Comparison of ENCODE assay signal across 22 cellular contexts in the genomic region with DNA sequence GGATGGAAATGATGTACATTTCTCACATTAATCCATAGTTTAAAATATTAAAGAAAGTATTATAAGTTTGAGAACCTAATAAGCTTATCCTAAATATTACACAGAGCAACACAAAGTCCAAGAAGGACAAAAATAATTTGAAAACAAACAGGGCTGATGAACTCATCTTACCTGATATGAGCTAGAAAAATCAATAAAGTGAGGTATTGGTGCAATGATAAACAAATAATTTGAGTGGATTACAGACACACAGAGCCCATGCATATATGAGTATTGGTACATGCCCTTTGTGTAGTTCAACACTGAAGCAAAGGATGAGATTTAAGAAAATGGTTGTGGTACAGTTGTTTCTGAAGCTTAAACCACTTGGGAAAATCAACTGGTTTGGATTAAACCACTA.
DNase-seq lines count a peak whose midpoint lies in the region; ATAC-seq and TF ChIP-seq lines count a peak whose summit lies in the region.
"Had no signal": no experiment of that assay in that cellular context is flagged by ENCODE, and none has a peak within 500 bp of the region (broad histone marks: within the 10 kb centered on the region; RNA-seq: fewer than 3 reads in every experiment).

No MANE protein-coding gene starts in this region.

- DNase-seq in HuH-7.5 (ENCODE audit: low spot score) (peak; percentile 14), left lobe of liver (ENCODE audit: low spot score) (no peak), osteoblast (ENCODE audit: insufficient read length, low spot score, missing footprints) (peak; percentile 8), activated gamma-delta T cell treated with Interleukin-2 at 50 U/mL for 16 hours (no peak)
- DNase-seq: 8988T; ACHN; BE2C; C1 segment of cervical spinal cord; CD4-positive, alpha-beta memory T cell; CD4-positive, CD25-positive, alpha-beta regulatory T cell; CD8-positive, alpha-beta memory T cell; COR-L47; DMS 273 treated with DMSO at 0.1 percent for 48 hours; DMS153; DMS53; DMS79; DND-41; EL; GDM1 had no signal

- no peak overlapping the region for H2AFZ ChIP-seq in osteoblast (ENCODE audit: low read length)

- no peaks in the 10 kb centered on the region for H3K27me3 ChIP-seq in osteoblast (ENCODE audit: insufficient read depth, low read length)
- H3K27me3 ChIP-seq: BE2C, BLaER1 had no signal

- H3K4me2 ChIP-seq in osteoblast (ENCODE audit: insufficient read depth, low read length) = no peak overlapping the region
- H3K4me2 ChIP-seq: BLaER1 had no signal

- no peaks in the 10 kb centered on the region for H3K79me2 ChIP-seq in osteoblast (ENCODE audit: insufficient read depth, low read length)

- H3K4me3 ChIP-seq in osteoblast (ENCODE audit: insufficient read depth, low read length) = no peak overlapping the region
- H3K4me3 ChIP-seq: BLaER1, GM12878 had no signal

- no peaks in the 10 kb centered on the region for H3K36me3 ChIP-seq in osteoblast (ENCODE audit: insufficient read depth, low read length)
- H3K36me3 ChIP-seq: BE2C, BLaER1 had no signal

- H3K4me1 ChIP-seq in osteoblast (ENCODE audit: insufficient read depth, low read length) = no peaks in the 10 kb centered on the region
- H3K4me1 ChIP-seq: BE2C, BLaER1 had no signal

- H3K9me3 ChIP-seq in osteoblast (ENCODE audit: low read depth, low read length) = no peaks in the 10 kb centered on the region
- H3K9me3 ChIP-seq: BE2C, BLaER1 had no signal

- H4K20me1 ChIP-seq in osteoblast (ENCODE audit: insufficient read depth, low read length) = no peaks in the 10 kb centered on the region
- H4K20me1 ChIP-seq: BLaER1 had no signal

- no peak overlapping the region for H3K27ac ChIP-seq in osteoblast (ENCODE audit: low read depth, low read length)
- H3K27ac ChIP-seq: BLaER1 had no signal

- TF ChIP-seq CTCF in osteoblast (IDR thresholded peaks at IDR 0.05; ENCODE audit: extremely low read depth, low read depth, low read length) = no peak

- ATAC-seq in left lobe of liver = peak; percentile 47
- ATAC-seq in HG02678 (IDR thresholded peaks at IDR 0.05; ENCODE audit: unreplicated experiment) = no peak
- ATAC-seq: GM12878 had no signal

Comparison
In these comparisons a context has a peak if more than half of its experiments do, and no peak if none do; other contexts are left out.
1. DNase-seq: peak in HuH-7.5 (single experiment) and osteoblast (single experiment); none in left lobe of liver (single experiment) and activated gamma-delta T cell treated with Interleukin-2 at 50 U/mL for 16 hours (single experiment).